Comparison of ENCODE assay signal across 25 cellular contexts in genomic region chr10:47061776-47062175, GRCh38.
"Had no signal": no experiment of that assay in that cellular context is flagged by ENCODE, and none has a peak within 500 bp of the region (broad histone marks: within the 10 kb centered on the region; RNA-seq: fewer than 3 reads in every experiment).

No MANE protein-coding gene starts in this region.

- ATAC-seq: esophagus mucosa; gastrocnemius medialis; left lobe of liver; psoas muscle; right cardiac atrium; stimulated activated naive CD8-positive, alpha-beta T cell treated with anti-CD3 and anti-CD28 coated beads, Interleukin-15, amount 100 ng/mL, for 72 hours; upper lobe of right lung had no signal

- H3K4me3 ChIP-seq: dorsolateral prefrontal cortex, gastrocnemius medialis, lung, neural progenitor cell, ovary, psoas muscle, tibial nerve, upper lobe of right lung had no signal

- H3K9ac ChIP-seq: neural progenitor cell had no signal

- DNase-seq: central memory CD4-positive, alpha-beta T cell; dorsolateral prefrontal cortex; effector CD4-positive, alpha-beta T cell; foreskin fibroblast; gastrocnemius medialis; kidney; ovary; posterior cingulate gyrus; psoas muscle; right cardiac atrium; small intestine; stimulated activated CD4-positive, alpha-beta T cell treated with anti-CD3 and anti-CD28 coated beads, Interleukin-12 subunit alpha, Interleukin-12 subunit beta, amount 100 ng/mL, for 4 hours; stimulated activated CD4-positive, alpha-beta T cell treated with anti-CD3 and anti-CD28 coated beads, Interleukin-1b, Interleukin-23, amount 100 ng/mL, for 48 hours; stimulated activated CD4-positive, alpha-beta T cell treated with anti-CD3 and anti-CD28 coated beads, Interleukin-4, amount 100 ng/mL, for 1 hour; stimulated activated naive CD4-positive, alpha-beta T cell; stimulated activated naive CD8-positive, alpha-beta T cell treated with anti-CD3 and anti-CD28 coated beads, Interleukin-15, amount 100 ng/mL, for 72 hours; upper lobe of right lung had no signal

- H3K27ac Mint-ChIP-seq: memory B cell; neural progenitor cell; stimulated activated naive CD8-positive, alpha-beta T cell treated with anti-CD3 and anti-CD28 coated beads, Interleukin-15, amount 100 ng/mL, for 72 hours had no signal

- H3K4me3 Mint-ChIP-seq: memory B cell; nephron; neural progenitor cell; stimulated activated naive CD8-positive, alpha-beta T cell treated with anti-CD3 and anti-CD28 coated beads, Interleukin-15, amount 100 ng/mL, for 72 hours had no signal

- H3K36me3 Mint-ChIP-seq: memory B cell, neural progenitor cell had no signal

- H3K4me1 ChIP-seq: neural progenitor cell, upper lobe of right lung had no signal

- H3K4me1 Mint-ChIP-seq: memory B cell; stimulated activated naive CD8-positive, alpha-beta T cell treated with anti-CD3 and anti-CD28 coated beads, Interleukin-15, amount 100 ng/mL, for 72 hours had no signal

- H2AFZ ChIP-seq: neural progenitor cell had no signal

- H3K27me3 Mint-ChIP-seq: stimulated activated naive CD8-positive, alpha-beta T cell treated with anti-CD3 and anti-CD28 coated beads, Interleukin-15, amount 100 ng/mL, for 72 hours had no signal

- H3K27me3 ChIP-seq: gastrocnemius medialis, neural progenitor cell, ovary, tibial nerve, upper lobe of right lung had no signal

- H3K27ac ChIP-seq: dorsolateral prefrontal cortex, epithelial cell of prostate, neural progenitor cell, ovary, psoas muscle, upper lobe of right lung had no signal

- H3K4me2 ChIP-seq: neural progenitor cell had no signal

- H3K9me3 ChIP-seq: gastrocnemius medialis, ovary, psoas muscle, tibial nerve, upper lobe of right lung had no signal

- H3K9me3 Mint-ChIP-seq: memory B cell; nephron; stimulated activated naive CD8-positive, alpha-beta T cell treated with anti-CD3 and anti-CD28 coated beads, Interleukin-15, amount 100 ng/mL, for 72 hours had no signal

- H3K36me3 ChIP-seq: gastrocnemius medialis, neural progenitor cell, ovary, tibial nerve, upper lobe of right lung had no signal
